ENCODE assay signal across 19 cellular contexts in the genomic region with DNA sequence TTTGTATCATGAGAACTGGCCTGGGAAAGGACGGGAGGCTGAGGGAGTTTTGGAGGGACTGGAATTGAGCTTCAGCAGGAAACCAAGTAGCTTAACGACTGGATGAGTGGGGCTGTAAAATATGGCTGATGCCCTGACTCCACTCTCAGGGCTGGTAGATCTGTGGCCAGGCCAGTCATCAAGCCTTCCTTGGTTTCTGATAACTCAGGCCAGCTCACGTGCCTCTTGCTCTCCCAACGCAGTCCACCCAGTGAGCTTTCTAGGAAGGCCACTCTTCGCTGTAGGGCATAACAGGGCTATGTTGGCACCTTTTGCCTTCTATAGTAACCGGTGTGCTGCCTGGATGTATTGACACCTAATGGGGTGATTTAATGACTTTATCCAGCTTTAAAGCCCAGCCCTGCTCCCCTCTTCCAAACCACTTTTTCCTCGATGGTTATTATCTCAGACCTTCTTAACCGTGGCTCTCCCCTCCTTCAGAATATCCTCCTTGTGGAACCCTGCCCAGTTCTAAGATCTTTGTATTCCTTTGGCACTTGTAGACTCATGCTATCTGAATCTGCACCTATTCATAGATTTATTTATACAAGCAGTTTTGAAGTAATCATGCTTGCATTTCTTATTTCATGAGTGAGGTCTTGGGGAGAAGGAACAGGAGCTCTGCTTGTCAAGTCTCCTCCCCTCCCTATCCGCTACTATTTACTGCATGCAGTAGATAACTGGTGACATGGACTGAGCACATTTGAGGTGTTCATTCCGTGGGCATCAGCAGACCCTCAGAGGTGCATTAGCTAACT. TPM values are rescaled to one million over a fixed set of nuclear protein-coding genes. Genes with fewer than 3 reads are reported as not detected.
DNase-seq lines count a peak whose midpoint lies in the region; ATAC-seq and TF ChIP-seq lines count a peak whose summit lies in the region.
"Had no signal": no experiment of that assay in that cellular context is flagged by ENCODE, and none has a peak within 500 bp of the region (broad histone marks: within the 10 kb centered on the region; RNA-seq: fewer than 3 reads in every experiment).

No MANE protein-coding gene starts in this region.

- H3K27me3 Mint-ChIP-seq in activated CD4-positive, alpha-beta T cell treated with anti-CD3 and anti-CD28 coated beads, Interleukin-2, amount 10 ng/mL, durations not matched to agents 7 days and 5 days: no peaks in the 10 kb centered on the region
- H3K27me3 Mint-ChIP-seq in T-cell: no peaks in the 10 kb centered on the region
- no peaks in the 10 kb centered on the region for H3K27me3 Mint-ChIP-seq in osteocyte (ENCODE audit: unreplicated experiment)

- no peak for ATAC-seq in T-cell (replicated peaks in 1 of 4)
- ATAC-seq in foreskin keratinocyte: no peak
- ATAC-seq in HG02798 (IDR thresholded peaks at IDR 0.05; ENCODE audit: poor library complexity, unreplicated experiment): no peak
- ATAC-seq: A549; natural killer cell; stimulated activated effector memory CD8-positive, alpha-beta T cell treated with anti-CD3 and anti-CD28 coated beads, Interleukin-12 subunit alpha, Interleukin-12 subunit beta, amount 100 ng/mL, for 72 hours had no signal

- POLR2A ChIA-PET in activated CD4-positive, alpha-beta T cell treated with anti-CD3 and anti-CD28 coated beads, Interleukin-2, amount 10 ng/mL, durations not matched to agents 7 days and 5 days (lab: Charles Lee): interaction anchor here (1.5 kb wide), 1 partner anchor 16 kb away, joined by 4 read pairs; the partner anchor contains the start of gene ACP2
- POLR2A ChIA-PET in T-cell (lab: Charles Lee): interaction anchor here in 1 of 2 donors (0.6 kb wide), 2 partner anchors 453 to 1138 kb away, joined by 3 to 7 read pairs; no protein-coding TSS in a partner anchor

- H3K4me3 Mint-ChIP-seq in activated CD4-positive, alpha-beta T cell treated with anti-CD3 and anti-CD28 coated beads, Interleukin-2, amount 10 ng/mL, durations not matched to agents 7 days and 5 days: no peak overlapping the region
- H3K4me3 Mint-ChIP-seq in T-cell: no peak overlapping the region
- H3K4me3 Mint-ChIP-seq in osteocyte (ENCODE audit: unreplicated experiment): no peak overlapping the region
- H3K4me3 Mint-ChIP-seq: endodermal cell; stimulated activated effector memory CD8-positive, alpha-beta T cell treated with anti-CD3 and anti-CD28 coated beads, Interleukin-12 subunit alpha, Interleukin-12 subunit beta, amount 100 ng/mL, for 72 hours had no signal

- H3K27ac Mint-ChIP-seq in activated CD4-positive, alpha-beta T cell treated with anti-CD3 and anti-CD28 coated beads, Interleukin-2, amount 10 ng/mL, durations not matched to agents 7 days and 5 days: peak overlapping the region; percentile 86
- H3K27ac Mint-ChIP-seq in T-cell (peak overlapping the region; percentile 63 to 73), osteocyte (ENCODE audit: unreplicated experiment) (peak overlapping the region; percentile 68)
- H3K27ac Mint-ChIP-seq: endodermal cell; stimulated activated effector memory CD8-positive, alpha-beta T cell treated with anti-CD3 and anti-CD28 coated beads, Interleukin-12 subunit alpha, Interleukin-12 subunit beta, amount 100 ng/mL, for 72 hours had no signal

- H3K36me3 Mint-ChIP-seq in activated CD4-positive, alpha-beta T cell treated with anti-CD3 and anti-CD28 coated beads, Interleukin-2, amount 10 ng/mL, durations not matched to agents 7 days and 5 days (ENCODE audit: low read depth): peaks cover 4% of the 10 kb centered on the region
- no peaks in the 10 kb centered on the region for H3K36me3 Mint-ChIP-seq in T-cell
- H3K36me3 Mint-ChIP-seq in osteocyte (ENCODE audit: unreplicated experiment): no peaks in the 10 kb centered on the region
- H3K36me3 Mint-ChIP-seq: natural killer cell had no signal

- H3K9me3 Mint-ChIP-seq in activated CD4-positive, alpha-beta T cell treated with anti-CD3 and anti-CD28 coated beads, Interleukin-2, amount 10 ng/mL, durations not matched to agents 7 days and 5 days: no peaks in the 10 kb centered on the region
- H3K9me3 Mint-ChIP-seq in T-cell: no peaks in the 10 kb centered on the region
- no peaks in the 10 kb centered on the region for H3K9me3 Mint-ChIP-seq in osteocyte (ENCODE audit: unreplicated experiment)
- H3K9me3 Mint-ChIP-seq: endodermal cell; natural killer cell; stimulated activated effector memory CD8-positive, alpha-beta T cell treated with anti-CD3 and anti-CD28 coated beads, Interleukin-12 subunit alpha, Interleukin-12 subunit beta, amount 100 ng/mL, for 72 hours had no signal

- no peaks in the 10 kb centered on the region for H3K36me3 ChIP-seq in brain microvascular endothelial cell (replicated peaks)
- H3K36me3 ChIP-seq: uterus had no signal

- TF ChIP-seq CTCF in brain microvascular endothelial cell (IDR thresholded peaks at IDR 0.05; ENCODE audit: low read depth, low read length, missing control alignments) (no peak), osteocyte (IDR thresholded peaks at IDR 0.05) (no peak), foreskin keratinocyte (conservative IDR thresholded peaks at IDR 0.05) (no peak)

- DNase-seq in activated CD4-positive, alpha-beta T cell treated with anti-CD3 and anti-CD28 coated beads, Interleukin-2, amount 10 ng/mL, durations not matched to agents 7 days and 5 days: no peak
- DNase-seq in activated CD4-positive, alpha-beta T cell treated with anti-CD3 and anti-CD28 coated beads for 48 hours: no peak
- DNase-seq in T-cell (no peak), brain microvascular endothelial cell (no peak), osteocyte (ENCODE audit: extremely low spot score, unreplicated experiment) (no peak), foreskin keratinocyte (no peak), activated gamma-delta T cell (lab: John Stamatoyannopoulos, UW) (no peak)
- DNase-seq: activated CD4-positive, CD25-positive, alpha-beta regulatory T cell; activated CD8-positive, alpha-beta memory T cell treated with anti-CD3 and anti-CD28 coated beads, Interleukin-2, amount 50 U/mL, for 48 hours; adrenal gland; Caco-2; cerebellar nuclear complex; endodermal cell; natural killer cell; NCI-H2171; uterus had no signal

- in situ Hi-C loops in brain microvascular endothelial cell (cut with HindIII; ENCODE audit: low pct_ligation_motif_present, low sequenced_read_pairs): no loop called here

- no peak overlapping the region for H3K4me3 ChIP-seq in brain microvascular endothelial cell (ENCODE audit: low read depth, low read length)
- H3K4me3 ChIP-seq: A549, adrenal gland, uterus had no signal

- H3K4me1 Mint-ChIP-seq in activated CD4-positive, alpha-beta T cell treated with anti-CD3 and anti-CD28 coated beads, Interleukin-2, amount 10 ng/mL, durations not matched to agents 7 days and 5 days: peaks cover 51% of the 10 kb centered on the region
- H3K4me1 Mint-ChIP-seq in T-cell: peaks cover 22 to 38% (median 38%) of the 10 kb centered on the region in 3 donors
- H3K4me1 Mint-ChIP-seq in osteocyte (ENCODE audit: unreplicated experiment): peaks cover 47% of the 10 kb centered on the region

- peaks cover 11% of the 10 kb centered on the region for H3K4me1 ChIP-seq in foreskin keratinocyte

- H3K27ac ChIP-seq in brain microvascular endothelial cell (peak overlapping the region; percentile 8), foreskin keratinocyte (no peak overlapping the region)
- H3K27ac ChIP-seq: uterus had no signal

- H3K27me3 ChIP-seq in brain microvascular endothelial cell (replicated peaks): no peaks in the 10 kb centered on the region
- no peaks in the 10 kb centered on the region for H3K27me3 ChIP-seq in foreskin keratinocyte
- H3K27me3 ChIP-seq: adrenal gland, uterus had no signal

- CTCF ChIA-PET in activated CD4-positive, alpha-beta T cell treated with anti-CD3 and anti-CD28 coated beads, Interleukin-2, amount 10 ng/mL, durations not matched to agents 7 days and 5 days (lab: Charles Lee): interaction anchor here (0.7 to 2.4 kb wide), 5 partner anchors 10 to 144 kb away, joined by 3 to 10 read pairs (median 4); partner anchors contain the start of genes ACP2 and SLC39A13
- CTCF ChIA-PET in T-cell (lab: Charles Lee): no interaction called here

RNA-seq across cellular contexts. Expression of gene MADD, which starts 5.6 kb away (rescaled TPM):
- total RNA-seq in activated CD4-positive, alpha-beta T cell treated with anti-CD3 and anti-CD28 coated beads, Interleukin-2, amount 10 ng/mL, durations not matched to agents 7 days and 5 days: 10 to 100 TPM; 93.3 to 95.1 TPM
- total RNA-seq in T-cell (100 to 1,000 TPM; 116 to 189 (median 124) TPM), osteocyte (55.4 and 67.2 TPM in 2 replicates), foreskin keratinocyte (15.3 and 16.8 TPM in 2 replicates)
- polyA plus RNA-seq in foreskin keratinocyte: 7.7 and 8.0 TPM in 2 replicates

RNA-seq across cellular contexts. Expression of gene NR1H3, which starts 6.5 kb away (rescaled TPM):
- total RNA-seq in activated CD4-positive, alpha-beta T cell treated with anti-CD3 and anti-CD28 coated beads, Interleukin-2, amount 10 ng/mL, durations not matched to agents 7 days and 5 days: 10 to 100 TPM in 1 of 2 experiments, 1 to 10 TPM in 1; 8.4 to 10.0 TPM
- 10 to 100 TPM in 3 of 5 donors, 1 to 10 TPM in 2; 3.6 to 16.7 (median 11.7) TPM for total RNA-seq in T-cell
- 10.5 and 14.4 TPM in 2 replicates for total RNA-seq in osteocyte
- total RNA-seq in foreskin keratinocyte: 8.8 and 8.9 TPM in 2 replicates
- 8.5 and 9.2 TPM in 2 replicates for polyA plus RNA-seq in foreskin keratinocyte

RNA-seq across cellular contexts. Expression of gene ACP2, which starts 15.7 kb away (rescaled TPM):
- 10 to 100 TPM; 28.0 to 31.7 TPM for total RNA-seq in activated CD4-positive, alpha-beta T cell treated with anti-CD3 and anti-CD28 coated beads, Interleukin-2, amount 10 ng/mL, durations not matched to agents 7 days and 5 days
- total RNA-seq in T-cell (10 to 100 TPM; 16.2 to 26.8 (median 21.9) TPM), osteocyte (55.7 and 60.5 TPM in 2 replicates), foreskin keratinocyte (22.6 and 23.6 TPM in 2 replicates)
- 20.2 and 20.8 TPM in 2 replicates for polyA plus RNA-seq in foreskin keratinocyte

RNA-seq across cellular contexts. Expression of gene DDB2, which starts 49.5 kb away (rescaled TPM):
- 100 to 1,000 TPM; 156 to 166 TPM for total RNA-seq in activated CD4-positive, alpha-beta T cell treated with anti-CD3 and anti-CD28 coated beads, Interleukin-2, amount 10 ng/mL, durations not matched to agents 7 days and 5 days
- total RNA-seq in T-cell (100 to 1,000 TPM in 3 of 5 donors, 10 to 100 TPM in 2; 55.0 to 136 (median 123) TPM), osteocyte (53.8 and 54.2 TPM in 2 replicates), foreskin keratinocyte (57.9 and 67.0 TPM in 2 replicates)
- 61.9 and 71.7 TPM in 2 replicates for polyA plus RNA-seq in foreskin keratinocyte
